In the genomic region with DNA sequence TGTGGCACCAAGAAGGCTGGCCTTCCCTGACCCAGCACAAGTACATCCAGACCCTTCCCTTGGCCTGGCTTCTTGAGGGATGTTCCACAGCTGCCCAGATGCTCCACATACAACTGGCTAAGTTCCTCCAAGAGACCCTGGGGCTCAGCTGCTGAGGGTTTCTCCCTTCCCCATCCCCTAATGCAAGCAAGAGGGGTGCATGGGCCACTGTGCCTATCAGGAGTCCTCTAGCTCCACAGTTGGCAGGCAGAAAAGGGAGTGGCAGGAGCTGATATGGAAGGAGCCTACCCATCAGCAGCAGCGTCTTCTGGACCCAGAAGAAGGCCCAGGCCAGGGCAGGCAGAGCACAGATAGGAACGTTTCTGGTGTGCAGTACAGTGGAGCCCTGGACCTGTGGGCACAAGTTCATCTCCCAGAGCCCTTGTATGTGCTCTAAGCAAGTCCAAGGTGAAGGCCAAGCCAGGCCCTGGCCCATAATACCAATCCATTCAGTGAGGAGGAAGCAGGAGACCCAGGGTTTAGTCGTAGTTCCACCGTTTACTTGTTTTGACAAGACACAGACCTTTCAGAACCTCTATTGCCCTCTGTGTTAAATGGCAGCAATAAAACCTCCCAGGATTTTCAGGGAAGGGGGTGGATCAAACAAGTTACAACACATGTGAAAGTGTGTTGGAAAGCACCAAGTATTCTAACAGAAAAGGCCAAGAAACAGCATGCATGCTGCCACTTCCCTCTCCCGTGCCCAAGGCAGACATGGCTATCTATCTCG, we compare ENCODE assay signal across 11 cellular contexts. TPM values are rescaled to one million over a fixed set of nuclear protein-coding genes. Genes with fewer than 3 reads are reported as not detected.
DNase-seq lines count a peak whose midpoint lies in the region; ATAC-seq and TF ChIP-seq lines count a peak whose summit lies in the region.
"Had no signal": no experiment of that assay in that cellular context is flagged by ENCODE, and none has a peak within 500 bp of the region (broad histone marks: within the 10 kb centered on the region; RNA-seq: fewer than 3 reads in every experiment).

No MANE protein-coding gene starts in this region.

- DNase-seq in CD8-positive, alpha-beta T cell: peak in 1 of 7 experiments; percentile 10
- no peak for DNase-seq in PC-9
- peak; percentile 87 to 92 for DNase-seq in erythroblast (lab: John Stamatoyannopoulos, UW)
- no peak for DNase-seq in neuronal stem cell (ENCODE audit: low spot score)
- no peak for DNase-seq in CD1c-positive myeloid dendritic cell (ENCODE audit: extremely low spot score)
- no peak for DNase-seq in omental fat pad (ENCODE audit: low spot score)
- no peak for DNase-seq in central memory CD4-positive, alpha-beta T cell
- no peak for DNase-seq in NCI-H2171 (lab: John Stamatoyannopoulos, UW)

- H2BK15ac ChIP-seq in neuronal stem cell (ENCODE audit: low read length): no peak overlapping the region

- H2BK12ac ChIP-seq in neuronal stem cell (ENCODE audit: low read length): no peak overlapping the region

- no peaks in the 10 kb centered on the region for H3K9me3 Mint-ChIP-seq in CD8-positive, alpha-beta T cell

- H3K4me1 ChIP-seq in CD8-positive, alpha-beta T cell (ENCODE audit: insufficient read depth, low read length): peaks cover 100% of the 10 kb centered on the region
- no peaks in the 10 kb centered on the region for H3K4me1 ChIP-seq in PC-9 (replicated peaks; ENCODE audit: insufficient read depth)
- H3K4me1 ChIP-seq in neuronal stem cell (ENCODE audit: control insufficient read depth in 2 of 2, insufficient read depth in 1 of 2, low read depth in 1 of 2, low read length in 2 of 2): peaks cover 4 to 8% of the 10 kb centered on the region in 2 donors

- no peaks in the 10 kb centered on the region for H3K9me3 ChIP-seq in CD8-positive, alpha-beta T cell (ENCODE audit: low read length)
- H3K9me3 ChIP-seq in PC-9 (ENCODE audit: insufficient read depth, low read depth) (no peaks in the 10 kb centered on the region), neuronal stem cell (replicated peaks in 1 of 2; ENCODE audit: control insufficient read depth in 2 of 2, insufficient read depth in 1 of 2, low read depth in 1 of 2, low read length in 2 of 2) (no peaks in the 10 kb centered on the region)

- H3K9me2 ChIP-seq in PC-9 (ENCODE audit: insufficient read depth): no peaks in the 10 kb centered on the region

- peak overlapping the region; percentile 27 for H3K4me3 ChIP-seq in CD8-positive, alpha-beta T cell (ENCODE audit: low read depth, low read length)
- H3K4me3 ChIP-seq in PC-9: no peak overlapping the region
- no peak overlapping the region for H3K4me3 ChIP-seq in neuronal stem cell (ENCODE audit: low read length in 2 of 2)

- peak overlapping the region; percentile 60 for H3K4me3 Mint-ChIP-seq in CD8-positive, alpha-beta T cell

- peak overlapping the region; percentile 42 for H2AK5ac ChIP-seq in neuronal stem cell (ENCODE audit: low read depth, low read length)

- H3K79me2 ChIP-seq in PC-9 (ENCODE audit: low read depth): no peaks in the 10 kb centered on the region

- H3K36me3 Mint-ChIP-seq in CD8-positive, alpha-beta T cell: peaks cover 30% of the 10 kb centered on the region

- no peak overlapping the region for H2BK120ac ChIP-seq in neuronal stem cell (ENCODE audit: low read depth, low read length)

- H3K36me3 ChIP-seq in CD8-positive, alpha-beta T cell (ENCODE audit: insufficient read depth, low read length): peaks cover 25% of the 10 kb centered on the region
- no peaks in the 10 kb centered on the region for H3K36me3 ChIP-seq in PC-9 (ENCODE audit: low read depth)
- no peaks in the 10 kb centered on the region for H3K36me3 ChIP-seq in neuronal stem cell (replicated peaks in 1 of 2; ENCODE audit: control insufficient read depth in 2 of 2, insufficient read depth in 2 of 2, low read length in 2 of 2)

- H3K27ac Mint-ChIP-seq in CD8-positive, alpha-beta T cell: peak overlapping the region; percentile 93

- H3K18ac ChIP-seq in neuronal stem cell (ENCODE audit: low read length): peak overlapping the region; percentile 67

- BruUV-seq in PC-9 (replicated peaks; lab: Mats Ljungman, UMichigan): TSS peak; percentile 12

- no peak for TF ChIP-seq CTCF in CD8-positive, alpha-beta T cell (IDR thresholded peaks at IDR 0.05)
- TF ChIP-seq CTCF in PC-9 (conservative IDR thresholded peaks at IDR 0.05) (no peak), omental fat pad (IDR thresholded peaks at IDR 0.05) (no peak)

- no CpG with 5 or more reads among the region's 6 CpGs for WGBS in neuronal stem cell (ENCODE audit: extremely low coverage in 2 of 2, insufficient read length in 2 of 2, insufficient replicate concordance in 1 of 2), 2 donors

- H3K9ac ChIP-seq in neuronal stem cell (ENCODE audit: low read depth, low read length, poor library complexity): peak overlapping the region; percentile 25

- peaks cover 96% of the 10 kb centered on the region for H3K4me1 Mint-ChIP-seq in CD8-positive, alpha-beta T cell (ENCODE audit: low read depth)

- peak; percentile 84 for TF ChIP-seq POLR2A in erythroblast (IDR thresholded peaks at IDR 0.05; ENCODE audit: low read length)

- H3K27ac ChIP-seq in CD8-positive, alpha-beta T cell (ENCODE audit: low read depth, low read length): peak overlapping the region; percentile 57
- H3K27ac ChIP-seq in PC-9: no peak overlapping the region
- H3K27ac ChIP-seq in neuronal stem cell (replicated peaks; ENCODE audit: low read length): no peak overlapping the region

- H3K27me3 Mint-ChIP-seq in CD8-positive, alpha-beta T cell (ENCODE audit: low read depth): no peaks in the 10 kb centered on the region

- no peak for ATAC-seq in CD8-positive, alpha-beta T cell
- no peak for ATAC-seq in omental fat pad (ENCODE audit: low FRiP score)

- H2BK5ac ChIP-seq in neuronal stem cell (ENCODE audit: low read length): peak overlapping the region; percentile 59

- intact Hi-C loops in CD8-positive, alpha-beta T cell (cut with DNase I, micrococcal nuclease): loop anchor here in 1 of 2 experiments (5.0 kb wide), 2 partner anchors 35 to 50 kb away; no protein-coding TSS in a partner anchor
- intact Hi-C loops in PC-9 (cut with micrococcal nuclease; ENCODE audit: unreplicated experiment): no loop called here

- H3K4ac ChIP-seq in neuronal stem cell (ENCODE audit: low read length): no peak overlapping the region

- H3K14ac ChIP-seq in neuronal stem cell (ENCODE audit: low read length): no peak overlapping the region

- H3K27me3 ChIP-seq in CD8-positive, alpha-beta T cell (ENCODE audit: insufficient read depth, low read length): no peaks in the 10 kb centered on the region
- no peaks in the 10 kb centered on the region for H3K27me3 ChIP-seq in PC-9 (ENCODE audit: insufficient read depth, low read depth)
- peaks cover 0 to 4% (median 0%) of the 10 kb centered on the region in 3 experiments for H3K27me3 ChIP-seq in neuronal stem cell (ENCODE audit: control insufficient read depth in 3 of 3, insufficient read depth in 3 of 3, low read depth in 1 of 3, low read length in 3 of 3)

- H4K20me1 ChIP-seq in PC-9 (ENCODE audit: insufficient read depth): no peaks in the 10 kb centered on the region

- peak overlapping the region; percentile 62 for H3K23ac ChIP-seq in neuronal stem cell (ENCODE audit: low read depth, low read length, poor library complexity)

- H2AFZ ChIP-seq in PC-9: no peak overlapping the region
- H2AFZ ChIP-seq in neuronal stem cell (ENCODE audit: low read length): no peak overlapping the region

- no peak overlapping the region for H4K91ac ChIP-seq in neuronal stem cell (ENCODE audit: low read depth, low read length, poor library complexity)

- CTCF ChIA-PET in CD8-positive, alpha-beta T cell (lab: Charles Lee): interaction anchor here (1.1 to 7.3 kb wide), 9 partner anchors 10 to 64 kb away, joined by 3 to 84 read pairs (median 16); partner anchors contain the start of gene VSIR
- CTCF ChIA-PET in PC-9 (lab: Charles Lee): interaction anchor here (0.5 to 1.1 kb wide), 4 partner anchors 20 to 432 kb away, joined by 3 to 5 read pairs (median 3); no protein-coding TSS in a partner anchor

- H3F3A ChIP-seq in PC-9 (ENCODE audit: insufficient read depth, low read depth): no peaks in the 10 kb centered on the region; the same call in 1 of the 2 replicates

- H3K4me2 ChIP-seq in PC-9: no peak overlapping the region
- H3K4me2 ChIP-seq in neuronal stem cell (ENCODE audit: insufficient read depth, low read length, poor library complexity, severe bottlenecking): no peak overlapping the region

- no peak overlapping the region for H4K8ac ChIP-seq in neuronal stem cell (ENCODE audit: low read depth, low read length)

- POLR2A ChIA-PET in CD8-positive, alpha-beta T cell (lab: Charles Lee): interaction anchor here (0.9 to 12.4 kb wide), 9 partner anchors 8 to 50 kb away, joined by 3 to 300 read pairs (median 10); partner anchors contain the start of genes C10orf105 and VSIR
- POLR2A ChIA-PET in PC-9 (lab: Charles Lee; ENCODE audit: unreplicated experiment): interaction anchor here (0.6 kb wide), 2 partner anchors 30 to 82 kb away, joined by 4 to 7 read pairs; no protein-coding TSS in a partner anchor

- H3K79me1 ChIP-seq in neuronal stem cell (ENCODE audit: low read depth, low read length): no peaks in the 10 kb centered on the region

RNA-seq across cellular contexts. Expression of gene VSIR, which starts 26.1 kb away (rescaled TPM):
- 10 to 100 TPM; 57.3 to 61.7 TPM for total RNA-seq in CD8-positive, alpha-beta T cell
- total RNA-seq in PC-9 (2021): 57.7 and 59.3 TPM in 2 replicates
- 0.29 TPM for polyA plus RNA-seq in neuronal stem cell (2013, experiment 1 of 2)
- 0.48 TPM for polyA plus RNA-seq in neuronal stem cell (2013, experiment 2 of 2)
- 100 to 1,000 TPM in 2 of 4 donors, 10 to 100 TPM in 2; 65.1 to 119 (median 86.3) TPM for total RNA-seq in omental fat pad

RNA-seq across cellular contexts. Expression of gene C10orf105, which starts 27.6 kb away (rescaled TPM):
- total RNA-seq in CD8-positive, alpha-beta T cell: under 1 TPM; 0.14 to 0.33 TPM
- total RNA-seq in PC-9 (2021): not detected in 2 replicates
- polyA plus RNA-seq in neuronal stem cell (2013, experiment 1 of 2): 1.4 TPM
- 1.3 TPM for polyA plus RNA-seq in neuronal stem cell (2013, experiment 2 of 2)
- total RNA-seq in omental fat pad: under 1 TPM; 0.16 to 0.56 (median 0.31) TPM
- total RNA-seq: Daoy, epithelial cell of proximal tubule, NCI-H460 had no signal

Comparison
In these comparisons a context has a peak if more than half of its experiments do, and no peak if none do; other contexts are left out.
1. DNase-seq: peak in erythroblast (2 of 2); none in PC-9 (0 of 2), neuronal stem cell (single experiment), CD1c-positive myeloid dendritic cell (single experiment), omental fat pad (single experiment), central memory CD4-positive, alpha-beta T cell (single experiment) and NCI-H2171 (single experiment).